9 cellular contexts compared by ENCODE assay signal in the genomic region with DNA sequence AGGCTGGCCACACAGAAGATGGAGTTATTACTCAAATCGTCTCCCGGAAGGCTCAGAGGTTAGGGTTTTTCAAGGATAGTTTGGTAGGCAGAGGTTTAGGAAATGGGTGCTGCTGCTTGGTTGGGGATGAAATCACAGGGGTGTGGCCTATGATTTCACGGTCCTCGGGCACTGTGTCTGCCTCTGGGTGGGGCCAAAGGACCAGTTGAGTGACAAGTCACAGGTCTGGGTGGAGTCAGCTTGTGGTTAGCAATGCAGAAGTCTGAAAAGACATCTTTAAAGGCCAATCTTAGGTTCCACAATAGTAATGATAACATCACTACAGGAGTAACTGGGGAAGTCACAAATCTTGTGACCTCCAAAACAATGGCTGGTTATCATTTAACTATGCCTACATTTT.
A peak's percentile ranks its signal among the peaks of the same experiment; 100 is the strongest.
DNase-seq lines count a peak whose midpoint lies in the region; ATAC-seq, FAIRE-seq and TF ChIP-seq lines count a peak whose summit lies in the region.
"Had no signal": no experiment of that assay in that cellular context is flagged by ENCODE, and none has a peak within 500 bp of the region (broad histone marks: within the 10 kb centered on the region; RNA-seq: fewer than 3 reads in every experiment).

No MANE protein-coding gene starts in this region.

- TF ChIP-seq CTCF in HEK293 (tag by site-specific recombination; IDR thresholded peaks at IDR 0.05): 0 out of 2 replicates have a peak, but pooled peaks have one; percentile 16
- peak; percentile 6; the same call in 1 of the 2 replicates for TF ChIP-seq CTCF in MM.1S (IDR thresholded peaks at IDR 0.05; ENCODE audit: low read length)
- TF ChIP-seq CTCF in foreskin fibroblast (IDR thresholded peaks at IDR 0.05; ENCODE audit: low read depth, low read length): no peak
- TF ChIP-seq CTCF in dorsolateral prefrontal cortex (IDR thresholded peaks at IDR 0.05 in 54 of 56, conservative IDR thresholded peaks at IDR 0.05 in 2 of 56; ENCODE audit: low read depth in 1 of 56, partially characterized antibody in 56 of 56): no peak

- H3K36me3 ChIP-seq in HEK293 (ENCODE audit: control insufficient read depth in 2 of 2, insufficient read depth in 1 of 2, low read length in 2 of 2) (no peaks in the 10 kb centered on the region), MM.1S (replicated peaks; ENCODE audit: insufficient read depth, low read length) (no peaks in the 10 kb centered on the region)

- no peaks in the 10 kb centered on the region for H3F3A ChIP-seq in MM.1S (ENCODE audit: insufficient read depth, low read length)

- H3K4me3 ChIP-seq in HEK293 (ENCODE audit: low read depth, low read length): no peak overlapping the region
- no peak overlapping the region for H3K4me3 ChIP-seq in MM.1S (ENCODE audit: low read length)
- H3K4me3 ChIP-seq in foreskin fibroblast (ENCODE audit: low read depth in 1 of 2, low read length in 2 of 2): no peak overlapping the region
- H3K4me3 ChIP-seq in dorsolateral prefrontal cortex: no peak overlapping the region

- no peaks in the 10 kb centered on the region for H3K79me2 ChIP-seq in MM.1S (ENCODE audit: low read length)

- intact Hi-C loops in dorsolateral prefrontal cortex (cut with DNase I): no loop called here

- H3K27me3 ChIP-seq in MM.1S (replicated peaks; ENCODE audit: insufficient read depth, low read length) (no peaks in the 10 kb centered on the region), dorsolateral prefrontal cortex (no peaks in the 10 kb centered on the region)

- H3K27ac ChIP-seq in HEK293 (ENCODE audit: extremely low read depth, low read depth, low read length): no peak overlapping the region
- no peak overlapping the region for H3K27ac ChIP-seq in MM.1S (ENCODE audit: low read length)
- H3K27ac ChIP-seq in dorsolateral prefrontal cortex: no peak overlapping the region

- H3K4me2 ChIP-seq in MM.1S (ENCODE audit: low read depth, low read length): no peak overlapping the region

- no peaks in the 10 kb centered on the region for H3K4me1 ChIP-seq in HEK293 (ENCODE audit: control insufficient read depth, insufficient read depth, low read length)
- 0 out of 2 replicates have a peak, but pooled peaks cover 4% of the 10 kb centered on the region for H3K4me1 ChIP-seq in MM.1S (ENCODE audit: low read length)

- H3K9ac ChIP-seq in MM.1S (ENCODE audit: low read length): no peak overlapping the region

- no peak overlapping the region for H2AFZ ChIP-seq in MM.1S (ENCODE audit: low read length)

- CTCF ChIA-PET in HEK293 (lab: Yijun Ruan, JAX): no interaction called here

- DNase-seq in MM.1S (peak; percentile 66), foreskin fibroblast (peak; percentile 22 to 62), GM19239 (ENCODE audit: insufficient read length, low spot score) (no peak), AG20443 (ENCODE audit: low spot score) (no peak), dorsolateral prefrontal cortex (no peak)
- DNase-seq: islet precursor cell had no signal

- H4K20me1 ChIP-seq in MM.1S (ENCODE audit: insufficient read depth, low read length): no peaks in the 10 kb centered on the region

- POLR2A ChIA-PET in HEK293 (lab: Yijun Ruan, JAX): no interaction called here

- H3K9me2 ChIP-seq in MM.1S (replicated peaks; ENCODE audit: insufficient read depth, low read length): no peaks in the 10 kb centered on the region

- no peaks in the 10 kb centered on the region for H3K9me3 ChIP-seq in HEK293 (ENCODE audit: control insufficient read depth, insufficient read depth, low read depth, low read length)
- no peaks in the 10 kb centered on the region for H3K9me3 ChIP-seq in MM.1S (replicated peaks; ENCODE audit: insufficient read depth, low read length)

- ATAC-seq in GM18868 (IDR thresholded peaks at IDR 0.05; ENCODE audit: unreplicated experiment) (peak; percentile 87), HG03571 (IDR thresholded peaks at IDR 0.05; ENCODE audit: unreplicated experiment) (no peak)

- FAIRE-seq in GM19239 (lab: Jason Lieb, UNC): no peak

TF ChIP-seq in HEK293, 187 proteins besides CTCF, POLR2A, EP300 and RAD21:
- TF ChIP-seq ZNF654 (tag by site-specific recombination; IDR thresholded peaks at IDR 0.05; ENCODE audit: low read depth) (peak; percentile 16; the same call in 1 of the 2 replicates), ZNF510 (tag by site-specific recombination; IDR thresholded peaks at IDR 0.05; ENCODE audit: insufficient replicate concordance) (no peak), ZNF24 (tag by site-specific recombination; IDR thresholded peaks at IDR 0.05) (no peak), SCRT2 (tag by site-specific recombination; IDR thresholded peaks at IDR 0.05) (peak; percentile 63), YY1 (tag by site-specific recombination; IDR thresholded peaks at IDR 0.05) (no peak), BCL11A (tag by site-specific recombination; IDR thresholded peaks at IDR 0.05; ENCODE audit: low read depth) (no peak), KLF9 (tag by site-specific recombination; IDR thresholded peaks at IDR 0.05; ENCODE audit: low read depth) (peak; percentile 21; the same call in 1 of the 2 replicates), KLF1 (tag by site-specific recombination; IDR thresholded peaks at IDR 0.05) (peak; percentile 95)
- TF ChIP-seq, protein P1, sequence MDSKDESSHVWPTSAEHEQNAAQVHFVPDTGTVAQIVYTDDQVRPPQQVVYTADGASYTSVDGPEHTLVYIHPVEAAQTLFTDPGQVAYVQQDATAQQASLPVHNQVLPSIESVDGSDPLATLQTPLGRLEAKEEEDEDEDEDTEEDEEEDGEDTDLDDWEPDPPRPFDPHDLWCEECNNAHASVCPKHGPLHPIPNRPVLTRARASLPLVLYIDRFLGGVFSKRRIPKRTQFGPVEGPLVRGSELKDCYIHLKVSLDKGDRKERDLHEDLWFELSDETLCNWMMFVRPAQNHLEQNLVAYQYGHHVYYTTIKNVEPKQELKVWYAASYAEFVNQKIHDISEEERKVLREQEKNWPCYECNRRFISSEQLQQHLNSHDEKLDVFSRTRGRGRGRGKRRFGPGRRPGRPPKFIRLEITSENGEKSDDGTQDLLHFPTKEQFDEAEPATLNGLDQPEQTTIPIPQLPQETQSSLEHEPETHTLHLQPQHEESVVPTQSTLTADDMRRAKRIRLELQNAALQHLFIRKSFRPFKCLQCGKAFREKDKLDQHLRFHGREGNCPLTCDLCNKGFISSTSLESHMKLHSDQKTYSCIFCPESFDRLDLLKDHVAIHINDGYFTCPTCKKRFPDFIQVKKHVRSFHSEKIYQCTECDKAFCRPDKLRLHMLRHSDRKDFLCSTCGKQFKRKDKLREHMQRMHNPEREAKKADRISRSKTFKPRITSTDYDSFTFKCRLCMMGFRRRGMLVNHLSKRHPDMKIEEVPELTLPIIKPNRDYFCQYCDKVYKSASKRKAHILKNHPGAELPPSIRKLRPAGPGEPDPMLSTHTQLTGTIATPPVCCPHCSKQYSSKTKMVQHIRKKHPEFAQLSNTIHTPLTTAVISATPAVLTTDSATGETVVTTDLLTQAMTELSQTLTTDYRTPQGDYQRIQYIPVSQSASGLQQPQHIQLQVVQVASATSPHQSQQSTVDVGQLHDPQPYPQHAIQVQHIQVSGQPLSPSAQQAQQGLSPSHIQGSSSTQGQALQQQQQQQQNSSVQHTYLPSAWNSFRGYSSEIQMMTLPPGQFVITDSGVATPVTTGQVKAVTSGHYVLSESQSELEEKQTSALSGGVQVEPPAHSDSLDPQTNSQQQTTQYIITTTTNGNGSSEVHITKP (tag by site-specific recombination; IDR thresholded peaks at IDR 0.05): peak; percentile 59
- TF ChIP-seq, protein P2, sequence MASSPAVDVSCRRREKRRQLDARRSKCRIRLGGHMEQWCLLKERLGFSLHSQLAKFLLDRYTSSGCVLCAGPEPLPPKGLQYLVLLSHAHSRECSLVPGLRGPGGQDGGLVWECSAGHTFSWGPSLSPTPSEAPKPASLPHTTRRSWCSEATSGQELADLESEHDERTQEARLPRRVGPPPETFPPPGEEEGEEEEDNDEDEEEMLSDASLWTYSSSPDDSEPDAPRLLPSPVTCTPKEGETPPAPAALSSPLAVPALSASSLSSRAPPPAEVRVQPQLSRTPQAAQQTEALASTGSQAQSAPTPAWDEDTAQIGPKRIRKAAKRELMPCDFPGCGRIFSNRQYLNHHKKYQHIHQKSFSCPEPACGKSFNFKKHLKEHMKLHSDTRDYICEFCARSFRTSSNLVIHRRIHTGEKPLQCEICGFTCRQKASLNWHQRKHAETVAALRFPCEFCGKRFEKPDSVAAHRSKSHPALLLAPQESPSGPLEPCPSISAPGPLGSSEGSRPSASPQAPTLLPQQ (tag by site-specific recombination; IDR thresholded peaks at IDR 0.05): no peak
- TF ChIP-seq, protein P3, sequence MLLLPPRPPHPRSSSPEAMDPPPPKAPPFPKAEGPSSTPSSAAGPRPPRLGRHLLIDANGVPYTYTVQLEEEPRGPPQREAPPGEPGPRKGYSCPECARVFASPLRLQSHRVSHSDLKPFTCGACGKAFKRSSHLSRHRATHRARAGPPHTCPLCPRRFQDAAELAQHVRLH (tag by site-specific recombination; IDR thresholded peaks at IDR 0.05): no peak
- TF ChIP-seq, protein P4, sequence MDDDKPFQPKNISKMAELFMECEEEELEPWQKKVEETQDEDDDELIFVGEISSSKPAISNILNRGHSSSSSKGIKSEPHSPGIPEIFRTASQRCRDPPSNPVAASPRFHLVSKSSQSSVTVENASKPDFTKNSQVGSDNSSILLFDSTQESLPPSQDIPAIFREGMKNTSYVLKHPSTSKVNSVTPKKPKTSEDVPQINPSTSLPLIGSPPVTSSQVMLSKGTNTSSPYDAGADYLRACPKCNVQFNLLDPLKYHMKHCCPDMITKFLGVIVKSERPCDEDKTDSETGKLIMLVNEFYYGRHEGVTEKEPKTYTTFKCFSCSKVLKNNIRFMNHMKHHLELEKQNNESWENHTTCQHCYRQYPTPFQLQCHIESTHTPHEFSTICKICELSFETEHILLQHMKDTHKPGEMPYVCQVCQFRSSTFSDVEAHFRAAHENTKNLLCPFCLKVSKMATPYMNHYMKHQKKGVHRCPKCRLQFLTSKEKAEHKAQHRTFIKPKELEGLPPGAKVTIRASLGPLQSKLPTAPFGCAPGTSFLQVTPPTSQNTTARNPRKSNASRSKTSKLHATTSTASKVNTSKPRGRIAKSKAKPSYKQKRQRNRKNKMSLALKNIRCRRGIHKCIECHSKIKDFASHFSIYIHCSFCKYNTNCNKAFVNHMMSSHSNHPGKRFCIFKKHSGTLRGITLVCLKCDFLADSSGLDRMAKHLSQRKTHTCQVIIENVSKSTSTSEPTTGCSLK (tag by site-specific recombination; IDR thresholded peaks at IDR 0.05): no peak

Comparison
In these comparisons a context has a peak if more than half of its experiments do, and no peak if none do; other contexts are left out.
1. CTCF ChIP-seq: peak in HEK293 (single experiment) and MM.1S (single experiment); none in foreskin fibroblast (single experiment) and dorsolateral prefrontal cortex (0 of 56).
2. DNase-seq: peak in MM.1S (single experiment) and foreskin fibroblast (2 of 2); none in GM19239 (single experiment), AG20443 (single experiment) and dorsolateral prefrontal cortex (0 of 10).